ENCODE assay signal across 12 cellular contexts in the genomic region with DNA sequence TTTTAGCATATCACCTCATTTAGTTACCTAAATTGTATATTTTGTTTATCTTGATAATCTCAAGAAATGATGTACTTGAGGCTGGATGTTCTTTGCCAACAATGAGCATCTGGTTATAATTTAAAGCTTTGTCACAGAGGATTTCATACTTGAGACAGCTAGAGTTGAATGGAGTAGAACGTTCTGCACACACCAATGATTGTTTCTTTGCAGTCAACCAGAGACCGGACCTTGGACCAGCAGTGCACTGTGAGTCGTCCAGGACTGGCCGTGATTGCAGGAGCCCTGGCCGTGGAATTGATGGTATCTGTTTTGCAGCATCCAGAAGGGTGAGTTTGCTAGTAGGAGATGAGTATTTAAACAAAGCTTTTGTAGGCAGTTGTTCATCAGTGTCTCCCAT.
"Had no signal": no experiment of that assay in that cellular context is flagged by ENCODE, and none has a peak within 500 bp of the region (broad histone marks: within the 10 kb centered on the region; RNA-seq: fewer than 3 reads in every experiment).

No MANE protein-coding gene starts in this region.

- ATAC-seq: activated CD8-positive, alpha-beta T cell treated with anti-CD3 and anti-CD28 coated beads for 36 hours; effector memory CD8-positive, alpha-beta T cell; heart left ventricle; T-cell had no signal

- DNase-seq: activated CD8-positive, alpha-beta memory T cell treated with anti-CD3 and anti-CD28 coated beads, Interleukin-2, amount 50 U/mL, for 48 hours; activated CD8-positive, alpha-beta T cell treated with anti-CD3 and anti-CD28 coated beads for 36 hours; activated naive CD4-positive, alpha-beta T cell treated with anti-CD3 and anti-CD28 coated beads, Interleukin-2, amount 50 U/mL, for 16 hours; central memory CD4-positive, alpha-beta T cell; effector memory CD8-positive, alpha-beta T cell; foreskin melanocyte; heart left ventricle; kidney; left ventricle myocardium inferior; nephron progenitor cell; T-cell; T1000 had no signal
